1 cellular context compared by ENCODE assay signal in genomic region chr12:93441617-93442410, GRCh38.
TF ChIP-seq lines count a peak whose summit lies in the region.

UBE2N (minus strand) TSS chr12:93441947; CDS start chr12:93441884, 63 bp downstream.

TF ChIP-seq in HepG2, 621 proteins besides CTCF, POLR2A, EP300 and RAD21 (continued from another document and continues in another):
- TF ChIP-seq ZBTB49 (CRISPR knock-in tag; IDR thresholded peaks at IDR 0.05; ENCODE audit: borderline replicate concordance) (no peak), FOXJ3 (CRISPR knock-in tag; IDR thresholded peaks at IDR 0.05; ENCODE audit: borderline replicate concordance) (no peak; the same call in 1 of the 2 replicates), TSC22D2 (CRISPR knock-in tag; IDR thresholded peaks at IDR 0.05; ENCODE audit: borderline replicate concordance) (peak; percentile 45; the same call in 1 of the 2 replicates), ZNF18 (CRISPR knock-in tag; IDR thresholded peaks at IDR 0.05; ENCODE audit: insufficient replicate concordance) (peak; percentile 74), RCOR2 (CRISPR knock-in tag; IDR thresholded peaks at IDR 0.05) (0 out of 2 replicates have a peak, but pooled peaks have one; percentile 31), IKZF1 (IDR thresholded peaks at IDR 0.05) (no peak), HBP1 (CRISPR knock-in tag; IDR thresholded peaks at IDR 0.05; ENCODE audit: low read depth) (peak; percentile 99), ZNF646 (CRISPR knock-in tag; IDR thresholded peaks at IDR 0.05) (no peak), SMAD3 (CRISPR knock-in tag; IDR thresholded peaks at IDR 0.05) (no peak), CC2D1A (CRISPR knock-in tag; IDR thresholded peaks at IDR 0.05) (no peak), PHF21A (CRISPR knock-in tag; IDR thresholded peaks at IDR 0.05) (no peak; the same call in 1 of the 2 replicates), ZFYVE20 (CRISPR knock-in tag; IDR thresholded peaks at IDR 0.05; ENCODE audit: borderline replicate concordance, low read depth) (no peak), POLR2AphosphoS5 (IDR thresholded peaks at IDR 0.05; ENCODE audit: low read depth, low read length) (peak; percentile 76), ZNF609 (CRISPR knock-in tag; IDR thresholded peaks at IDR 0.05; ENCODE audit: borderline replicate concordance) (peak; percentile 54; the same call in 1 of the 2 replicates), EZH2 (conservative IDR thresholded peaks at IDR 0.05; ENCODE audit: low read depth, low read length) (no peak), PLSCR1 (CRISPR knock-in tag; IDR thresholded peaks at IDR 0.05; ENCODE audit: borderline replicate concordance) (no peak), ZKSCAN8 (CRISPR knock-in tag; IDR thresholded peaks at IDR 0.05; ENCODE audit: borderline replicate concordance) (peak; percentile 70; the same call in 1 of the 2 replicates), TCF12 (IDR thresholded peaks at IDR 0.05) (no peak), TCF12 (CRISPR knock-in tag; IDR thresholded peaks at IDR 0.05) (no peak; the same call in 1 of the 2 replicates), ARID3A (IDR thresholded peaks at IDR 0.05; ENCODE audit: low read depth, low read length) (no peak), THAP11 (CRISPR knock-in tag; IDR thresholded peaks at IDR 0.05) (peak; percentile 99), ZNF773 (CRISPR knock-in tag; IDR thresholded peaks at IDR 0.05; ENCODE audit: borderline replicate concordance) (peak; percentile 61; the same call in 1 of the 2 replicates), IKZF4 (CRISPR knock-in tag; IDR thresholded peaks at IDR 0.05; ENCODE audit: borderline replicate concordance, low read depth, not compliant biosample characterization) (peak; percentile 71), RBM22 (optimal IDR thresholded peaks at IDR 0.05; ENCODE audit: low read length) (no peak), ELK4 (CRISPR knock-in tag; IDR thresholded peaks at IDR 0.05; ENCODE audit: borderline replicate concordance) (no peak), NFRKB (IDR thresholded peaks at IDR 0.05) (no peak), HNF4G (IDR thresholded peaks at IDR 0.05; ENCODE audit: borderline replicate concordance, low read depth, low read length) (no peak), HNF4G (CRISPR knock-in tag; IDR thresholded peaks at IDR 0.05; ENCODE audit: borderline replicate concordance, low read depth) (no peak), ZNF3 (CRISPR knock-in tag; IDR thresholded peaks at IDR 0.05) (no peak), MYNN (CRISPR knock-in tag; IDR thresholded peaks at IDR 0.05; ENCODE audit: low read depth) (no peak), MAFK (conservative IDR thresholded peaks at IDR 0.05 in 1 of 2, IDR thresholded peaks at IDR 0.05 in 1 of 2; ENCODE audit: low read length in 2 of 2) (no peak), TAF1 (CRISPR knock-in tag; IDR thresholded peaks at IDR 0.05) (peak; percentile 89), NFKBIZ (CRISPR knock-in tag; IDR thresholded peaks at IDR 0.05) (0 out of 2 replicates have a peak, but pooled peaks have one; percentile 45), TRIM24 (CRISPR knock-in tag; IDR thresholded peaks at IDR 0.05) (no peak), EHMT2 (IDR thresholded peaks at IDR 0.05; ENCODE audit: borderline replicate concordance, low read depth, low read length) (no peak), ZNF652 (CRISPR knock-in tag; IDR thresholded peaks at IDR 0.05; ENCODE audit: borderline replicate concordance, low read depth) (no peak), E2F2 (CRISPR knock-in tag; IDR thresholded peaks at IDR 0.05; ENCODE audit: borderline replicate concordance) (no peak)
